In genomic region chr22:41540006-41540315, GRCh38 we compare ENCODE assay signal across 24 cellular contexts. TPM values are rescaled to one million over a fixed set of nuclear protein-coding genes. Genes with fewer than 3 reads are reported as not detected.
DNase-seq lines count a peak whose midpoint lies in the region; TF ChIP-seq lines count a peak whose summit lies in the region.
"Had no signal": no experiment of that assay in that cellular context is flagged by ENCODE, and none has a peak within 500 bp of the region (broad histone marks: within the 10 kb centered on the region; RNA-seq: fewer than 3 reads in every experiment).

No MANE protein-coding gene starts in this region.

- CTCF ChIA-PET in CD4-positive, alpha-beta memory T cell (lab: Charles Lee; ENCODE audit: partially characterized antibody): no interaction called here

- H3K4me1 ChIP-seq in CD4-positive, alpha-beta memory T cell (ENCODE audit: insufficient read depth, low read length): peaks cover 22% of the 10 kb centered on the region

- no peak for DNase-seq in CD4-positive, alpha-beta memory T cell
- DNase-seq in HUDEP-2 (lab: John Stamatoyannopoulos, UW; ENCODE audit: unreplicated experiment in 76 of 76) (peak in 50 of 76 experiments; percentile 17 to 83 (median 42)), caudate nucleus (lab: John Stamatoyannopoulos, UW) (no peak), activated gamma-delta T cell (lab: John Stamatoyannopoulos, UW) (no peak), DMS79 (lab: John Stamatoyannopoulos, UW) (no peak)
- DNase-seq in stimulated activated CD8-positive, alpha-beta memory T cell treated with anti-CD3 and anti-CD28 coated beads, Interleukin-4, amount 100 ng/mL, for 48 hours: no peak
- DNase-seq: activated CD4-positive, alpha-beta T cell treated with anti-CD3 and anti-CD28 coated beads, Interleukin-2, amount 10 ng/mL, durations not matched to agents 7 days and 5 days; activated effector memory CD4-positive, alpha-beta T cell treated with Interleukin-2 at 50 U/mL for 16 hours; activated naive CD8-positive, alpha-beta T cell treated with anti-CD3 and anti-CD28 coated beads for 36 hours; cerebellar nuclear complex; islet precursor cell; Karpas-422; left ventricle myocardium superior; midbrain; MV-4-11; naive thymus-derived CD4-positive, alpha-beta T cell; NCI-H146; occipital lobe; PC-3; T-helper 2 cell had no signal

- intact Hi-C loops in CD4-positive, alpha-beta memory T cell (cut with micrococcal nuclease): no loop called here

- peak overlapping the region in 4 of 7 donors; percentile 30 to 79 (median 54) for H3K27ac Mint-ChIP-seq in CD4-positive, alpha-beta memory T cell
- peak overlapping the region in 2 of 3 experiments; percentile 31 to 35 for H3K27ac Mint-ChIP-seq in nephron
- H3K27ac Mint-ChIP-seq: activated CD4-positive, alpha-beta T cell treated with anti-CD3 and anti-CD28 coated beads, Interleukin-2, amount 10 ng/mL, durations not matched to agents 7 days and 5 days; activated naive CD8-positive, alpha-beta T cell treated with anti-CD3 and anti-CD28 coated beads for 36 hours had no signal

- no peak overlapping the region for H3K4me3 Mint-ChIP-seq in CD4-positive, alpha-beta memory T cell
- H3K4me3 Mint-ChIP-seq in nephron: peak overlapping the region in 2 of 3 experiments; percentile 19 to 46
- H3K4me3 Mint-ChIP-seq: activated CD4-positive, alpha-beta T cell treated with anti-CD3 and anti-CD28 coated beads, Interleukin-2, amount 10 ng/mL, durations not matched to agents 7 days and 5 days; activated naive CD8-positive, alpha-beta T cell treated with anti-CD3 and anti-CD28 coated beads for 36 hours; naive thymus-derived CD4-positive, alpha-beta T cell had no signal

- H3K36me3 ChIP-seq in CD4-positive, alpha-beta memory T cell (ENCODE audit: insufficient read depth, low read length): peaks cover 5% of the 10 kb centered on the region

- H3K4me3 ChIP-seq in CD4-positive, alpha-beta memory T cell (ENCODE audit: low read length in 2 of 2): no peak overlapping the region
- H3K4me3 ChIP-seq: GM12878, skin epidermis had no signal

- H3K27ac ChIP-seq in CD4-positive, alpha-beta memory T cell (ENCODE audit: low read depth, low read length): no peak overlapping the region
- H3K27ac ChIP-seq in caudate nucleus (ENCODE audit: low read depth, low read length): peak overlapping the region; percentile 96
- H3K27ac ChIP-seq: skin epidermis had no signal

- POLR2A ChIA-PET in CD4-positive, alpha-beta memory T cell (lab: Charles Lee; ENCODE audit: partially characterized antibody): no interaction called here

- H3K9me3 Mint-ChIP-seq in CD4-positive, alpha-beta memory T cell: peaks cover 0 to 1% (median 0%) of the 10 kb centered on the region in 8 donors
- no peaks in the 10 kb centered on the region for H3K9me3 Mint-ChIP-seq in nephron
- H3K9me3 Mint-ChIP-seq: activated CD4-positive, alpha-beta T cell treated with anti-CD3 and anti-CD28 coated beads, Interleukin-2, amount 10 ng/mL, durations not matched to agents 7 days and 5 days; activated naive CD8-positive, alpha-beta T cell treated with anti-CD3 and anti-CD28 coated beads for 36 hours had no signal

- no peaks in the 10 kb centered on the region for H3K9me3 ChIP-seq in CD4-positive, alpha-beta memory T cell (ENCODE audit: control insufficient read depth in 1 of 2, low read length in 2 of 2)

- TF ChIP-seq CTCF in nephron (IDR thresholded peaks at IDR 0.05; ENCODE audit: unreplicated experiment in 3 of 3): no peak

- peaks cover 4 to 26% of the 10 kb centered on the region in 2 donors for H3K36me3 Mint-ChIP-seq in CD4-positive, alpha-beta memory T cell
- H3K36me3 Mint-ChIP-seq in nephron (ENCODE audit: low read depth): peaks cover 15% of the 10 kb centered on the region

- no peaks in the 10 kb centered on the region for H3K27me3 ChIP-seq in CD4-positive, alpha-beta memory T cell (ENCODE audit: insufficient read depth, low read length)

- H3K4me1 Mint-ChIP-seq in CD4-positive, alpha-beta memory T cell: peaks cover 25 to 43% (median 35%) of the 10 kb centered on the region in 4 donors
- H3K4me1 Mint-ChIP-seq in nephron: peaks cover 41% of the 10 kb centered on the region

- no peaks in the 10 kb centered on the region for H3K27me3 Mint-ChIP-seq in CD4-positive, alpha-beta memory T cell
- no peaks in the 10 kb centered on the region for H3K27me3 Mint-ChIP-seq in nephron (ENCODE audit: low read depth)
- H3K27me3 Mint-ChIP-seq: activated CD4-positive, alpha-beta T cell treated with anti-CD3 and anti-CD28 coated beads, Interleukin-2, amount 10 ng/mL, durations not matched to agents 7 days and 5 days; activated naive CD8-positive, alpha-beta T cell treated with anti-CD3 and anti-CD28 coated beads for 36 hours; naive thymus-derived CD4-positive, alpha-beta T cell had no signal

RNA-seq across cellular contexts. Expression of gene POLR3H, which starts 4.3 kb away (rescaled TPM):
- 10 to 100 TPM; 43.6 to 43.7 TPM for total RNA-seq in CD4-positive, alpha-beta memory T cell
- 10 to 100 TPM; 20.7 to 21.8 TPM for polyA plus RNA-seq in CD4-positive, alpha-beta memory T cell

RNA-seq across cellular contexts. Expression of gene CSDC2, which starts 20.8 kb away (rescaled TPM):
- not detected for total RNA-seq in CD4-positive, alpha-beta memory T cell
- not detected for polyA plus RNA-seq in CD4-positive, alpha-beta memory T cell
- total RNA-seq: activated CD4-positive, alpha-beta T cell treated with anti-CD3 and anti-CD28 coated beads, Interleukin-2, amount 10 ng/mL, durations not matched to agents 7 days and 5 days; activated naive CD8-positive, alpha-beta T cell treated with anti-CD3 and anti-CD28 coated beads for 36 hours; naive thymus-derived CD4-positive, alpha-beta T cell; NCI-H460; PC-3 had no signal
- polyA plus RNA-seq: GM12878; naive thymus-derived CD4-positive, alpha-beta T cell had no signal

RNA-seq across cellular contexts. Expression of gene PMM1, which starts 49.7 kb away (rescaled TPM):
- 10 to 100 TPM; 31.7 to 32.9 TPM for total RNA-seq in CD4-positive, alpha-beta memory T cell
- 10 to 100 TPM; 32.0 to 45.7 TPM for polyA plus RNA-seq in CD4-positive, alpha-beta memory T cell

Comparison
In these comparisons a context has a peak if more than half of its experiments do, and no peak if none do; other contexts are left out.
1. DNase-seq: peak in HUDEP-2 (50 of 76); none in CD4-positive, alpha-beta memory T cell (0 of 5), caudate nucleus (0 of 61), stimulated activated CD8-positive, alpha-beta memory T cell treated with anti-CD3 and anti-CD28 coated beads, Interleukin-4, amount 100 ng/mL, for 48 hours (single experiment), activated gamma-delta T cell (single experiment) and DMS79 (single experiment).
2. H3K4me3 Mint-ChIP-seq: peak in nephron (2 of 3); none in CD4-positive, alpha-beta memory T cell (0 of 8).